In the genomic region with DNA sequence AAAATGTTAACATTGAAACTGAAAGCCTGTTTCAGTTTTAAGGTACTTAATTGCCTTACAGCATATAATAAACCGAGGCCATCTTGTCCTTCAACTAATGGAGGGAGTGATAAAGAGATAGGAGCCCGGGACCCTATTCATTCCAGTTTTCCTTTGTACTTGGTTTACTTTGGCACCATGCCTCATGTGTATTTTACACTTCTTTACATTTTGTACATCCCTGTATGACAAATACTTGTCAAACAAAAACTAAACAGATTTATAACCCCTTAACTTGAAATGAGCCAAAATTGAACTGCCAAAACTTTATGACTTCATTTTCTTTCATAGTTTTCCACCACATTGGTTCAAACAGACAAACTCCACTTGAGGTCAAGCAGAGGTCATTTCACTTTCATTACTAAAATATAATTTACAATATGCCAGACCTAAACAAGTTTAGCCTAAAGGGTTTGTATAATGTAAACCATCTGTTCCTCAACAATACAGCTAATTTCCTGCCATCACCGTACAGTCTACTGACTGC, we compare ENCODE assay signal across 10 cellular contexts. TPM values are rescaled to one million over a fixed set of nuclear protein-coding genes. Genes with fewer than 3 reads are reported as not detected.
A peak's percentile ranks its signal among the peaks of the same experiment; 100 is the strongest.
DNase-seq lines count a peak whose midpoint lies in the region; ATAC-seq and TF ChIP-seq lines count a peak whose summit lies in the region.
"Had no signal": no experiment of that assay in that cellular context is flagged by ENCODE, and none has a peak within 500 bp of the region (broad histone marks: within the 10 kb centered on the region; RNA-seq: fewer than 3 reads in every experiment).

No MANE protein-coding gene starts in this region.

- no peaks in the 10 kb centered on the region for H3K4me1 Mint-ChIP-seq in activated T-helper 17 cell treated with anti-CD3 and anti-CD28 coated beads, Interleukin-2, amount 50 U/mL, for 72 hours

- H3K27ac Mint-ChIP-seq in activated T-helper 17 cell treated with anti-CD3 and anti-CD28 coated beads, Interleukin-2, amount 50 U/mL, for 72 hours: no peak overlapping the region
- H3K27ac Mint-ChIP-seq: IgD-negative memory B cell had no signal

- H3K27me3 Mint-ChIP-seq in activated T-helper 17 cell treated with anti-CD3 and anti-CD28 coated beads, Interleukin-2, amount 50 U/mL, for 72 hours: peaks cover 19% of the 10 kb centered on the region

- H3K9ac ChIP-seq in iPS-18a (ENCODE audit: low read length): peak overlapping the region; percentile 9

- H3K27ac ChIP-seq in iPS-18a (ENCODE audit: low read length): no peak overlapping the region

- no peak overlapping the region for H3K4me3 Mint-ChIP-seq in activated T-helper 17 cell treated with anti-CD3 and anti-CD28 coated beads, Interleukin-2, amount 50 U/mL, for 72 hours
- H3K4me3 Mint-ChIP-seq: IgD-negative memory B cell had no signal

- peaks cover 22% of the 10 kb centered on the region for H3K36me3 ChIP-seq in iPS-18a (ENCODE audit: control insufficient read depth, low read depth, low read length)

- H3K36me3 Mint-ChIP-seq in activated T-helper 17 cell treated with anti-CD3 and anti-CD28 coated beads, Interleukin-2, amount 50 U/mL, for 72 hours (ENCODE audit: low read depth): no peaks in the 10 kb centered on the region
- H3K36me3 Mint-ChIP-seq: IgD-negative memory B cell had no signal

- no peak overlapping the region for H3K4me3 ChIP-seq in iPS-18a (ENCODE audit: low read length)

- DNase-seq in NCI-H774 (lab: John Stamatoyannopoulos, UW): peak; percentile 21
- no peak for DNase-seq in stimulated activated naive CD8-positive, alpha-beta T cell treated with anti-CD3 and anti-CD28 coated beads, Interleukin-15, Interleukin-2, amounts not matched to agents 100 U/mL and 50 U/mL, for 24 hours
- DNase-seq: cortex of kidney had no signal

- peaks cover 6% of the 10 kb centered on the region for H3K9me3 ChIP-seq in iPS-18a (ENCODE audit: control insufficient read depth, low read depth, low read length)

- TF ChIP-seq POLR2A in GM18505 (IDR thresholded peaks at IDR 0.05; ENCODE audit: borderline replicate concordance, extremely low read depth, insufficient read depth, insufficient read length): no peak

- H3K9me3 Mint-ChIP-seq in activated T-helper 17 cell treated with anti-CD3 and anti-CD28 coated beads, Interleukin-2, amount 50 U/mL, for 72 hours: no peaks in the 10 kb centered on the region

- H3K27me3 ChIP-seq in iPS-18a (ENCODE audit: control insufficient read depth, insufficient read depth, low read length): no peaks in the 10 kb centered on the region

- peaks cover 4% of the 10 kb centered on the region for H3K4me1 ChIP-seq in iPS-18a (ENCODE audit: control insufficient read depth, low read depth, low read length)

- ATAC-seq in GM18517 (IDR thresholded peaks at IDR 0.05; ENCODE audit: unreplicated experiment): peak; percentile 48
- ATAC-seq in HG03066 (IDR thresholded peaks at IDR 0.05; ENCODE audit: low read depth, unreplicated experiment): peak; percentile 52
- ATAC-seq in GM18505 (IDR thresholded peaks at IDR 0.05; ENCODE audit: unreplicated experiment): no peak
- ATAC-seq in activated T-helper 17 cell treated with anti-CD3 and anti-CD28 coated beads, Interleukin-2, amount 50 U/mL, for 72 hours (replicated peaks): no peak
- no peak for ATAC-seq in GM19328 (IDR thresholded peaks at IDR 0.05; ENCODE audit: unreplicated experiment)
- no peak for ATAC-seq in stimulated activated naive CD8-positive, alpha-beta T cell treated with anti-CD3 and anti-CD28 coated beads, Interleukin-15, Interleukin-2, amounts not matched to agents 100 U/mL and 50 U/mL, for 24 hours

RNA-seq across cellular contexts. Expression of a gene that starts 30.9 kb away (rescaled TPM):
- not detected for total RNA-seq in activated T-helper 17 cell treated with anti-CD3 and anti-CD28 coated beads, Interleukin-2, amount 50 U/mL, for 72 hours

Comparison
In these comparisons a context has a peak if more than half of its experiments do, and no peak if none do; other contexts are left out.
1. ATAC-seq: peak in GM18517 (single experiment) and HG03066 (single experiment); none in GM18505 (single experiment), activated T-helper 17 cell treated with anti-CD3 and anti-CD28 coated beads, Interleukin-2, amount 50 U/mL, for 72 hours (single experiment), GM19328 (single experiment) and stimulated activated naive CD8-positive, alpha-beta T cell treated with anti-CD3 and anti-CD28 coated beads, Interleukin-15, Interleukin-2, amounts not matched to agents 100 U/mL and 50 U/mL, for 24 hours (single experiment).